Comparison of ENCODE assay signal across 22 cellular contexts in the genomic region with DNA sequence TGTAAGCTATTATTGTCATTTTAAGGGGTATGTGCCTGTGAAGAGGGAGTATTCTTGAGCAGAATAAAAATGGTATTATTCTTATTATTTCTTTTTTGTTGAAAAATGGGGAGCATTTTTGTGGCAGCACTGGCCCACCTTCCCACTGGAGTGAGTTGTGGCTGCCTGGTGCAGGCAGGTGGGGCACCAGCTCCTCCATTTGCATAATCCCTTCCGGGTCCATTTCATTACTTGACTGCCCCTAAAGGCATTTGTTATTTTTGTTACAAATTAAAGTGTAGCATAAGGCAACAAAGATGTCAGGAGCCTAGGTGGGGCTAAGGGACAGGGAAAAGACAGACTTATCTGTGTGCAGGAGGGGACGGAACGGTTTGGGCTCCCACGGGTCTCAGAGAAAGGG. TPM values are rescaled to one million over a fixed set of nuclear protein-coding genes. Genes with fewer than 3 reads are reported as not detected.
DNase-seq lines count a peak whose midpoint lies in the region; FAIRE-seq and TF ChIP-seq lines count a peak whose summit lies in the region.
"Had no signal": no experiment of that assay in that cellular context is flagged by ENCODE, and none has a peak within 500 bp of the region (broad histone marks: within the 10 kb centered on the region; RNA-seq: fewer than 3 reads in every experiment).

No MANE protein-coding gene starts in this region.

- H2BK15ac ChIP-seq in H1 (ENCODE audit: low read length): no peak overlapping the region

- H2BK12ac ChIP-seq in H1 (ENCODE audit: low read depth, low read length): no peak overlapping the region

- H3K27ac ChIP-seq in HEK293 (ENCODE audit: extremely low read depth, low read depth, low read length) (no peak overlapping the region), H1 (ENCODE audit: low read depth, low read length) (no peak overlapping the region), brain microvascular endothelial cell (no peak overlapping the region)
- no peak overlapping the region for H3K27ac ChIP-seq in effector memory CD4-positive, alpha-beta T cell (ENCODE audit: insufficient read depth, low read length, poor library complexity, severe bottlenecking)

- no peak for TF ChIP-seq RAD21 in H1 (IDR thresholded peaks at IDR 0.05 in 1 of 2, conservative IDR thresholded peaks at IDR 0.05 in 1 of 2; ENCODE audit: low read depth in 2 of 2, low read length in 2 of 2)

- H3K23ac ChIP-seq in H1 (ENCODE audit: insufficient read length): no peak overlapping the region

- no peak overlapping the region for H4K91ac ChIP-seq in H1 (replicated peaks; ENCODE audit: insufficient read length, low read length)

- no peak for FAIRE-seq in H1 (lab: Jason Lieb, UNC)
- FAIRE-seq: D721Med, G401.6, HTR-8/SVneo, K562 had no signal

- no peaks in the 10 kb centered on the region for H3K79me2 ChIP-seq in H1 (ENCODE audit: control insufficient read depth in 1 of 2, insufficient read depth in 2 of 2, low read length in 2 of 2)

- H3K9ac ChIP-seq in H1 (replicated peaks in 1 of 4; ENCODE audit: extremely low read depth in 1 of 4, low read depth in 3 of 4, low read length in 3 of 4): no peak overlapping the region

- H2BK5ac ChIP-seq in H1 (ENCODE audit: low read depth, low read length): no peak overlapping the region

- H3K27me3 ChIP-seq in H1 (replicated peaks in 1 of 4; ENCODE audit: control insufficient read depth in 3 of 4, extremely low read depth in 1 of 4, insufficient read depth in 3 of 4, low read length in 3 of 4) (no peaks in the 10 kb centered on the region), brain microvascular endothelial cell (replicated peaks) (peaks cover 30% of the 10 kb centered on the region)
- H3K27me3 ChIP-seq in effector memory CD4-positive, alpha-beta T cell (replicated peaks; ENCODE audit: control insufficient read depth, insufficient read depth, low read length, poor library complexity, severe bottlenecking): no peaks in the 10 kb centered on the region

- H3K56ac ChIP-seq in H1 (replicated peaks; ENCODE audit: insufficient read length, low read depth, low read length): no peak overlapping the region

- no peaks in the 10 kb centered on the region for H3K36me3 ChIP-seq in HEK293 (ENCODE audit: control insufficient read depth in 2 of 2, insufficient read depth in 1 of 2, low read length in 2 of 2)
- H3K36me3 ChIP-seq in H1 (ENCODE audit: control insufficient read depth in 2 of 4, insufficient read depth in 4 of 4, low read length in 3 of 4): no peaks in the 10 kb centered on the region
- H3K36me3 ChIP-seq in brain microvascular endothelial cell (replicated peaks): no peaks in the 10 kb centered on the region
- H3K36me3 ChIP-seq in effector memory CD4-positive, alpha-beta T cell (ENCODE audit: control insufficient read depth, insufficient read depth, low read length): no peaks in the 10 kb centered on the region

- H3K18ac ChIP-seq in H1 (ENCODE audit: extremely low read depth, low read length): no peak overlapping the region

- H3K23me2 ChIP-seq in H1 (ENCODE audit: low read depth, low read length): no peaks in the 10 kb centered on the region

- CTCF ChIA-PET in HEK293 (lab: Yijun Ruan, JAX): interaction anchor here (0.7 to 2.0 kb wide), 2 partner anchors 18 to 84 kb away, joined by 3 to 7 read pairs; no protein-coding TSS in a partner anchor
- CTCF ChIA-PET in H1 (lab: Charles Lee; ENCODE audit: partially characterized antibody): interaction anchor here (0.7 to 14.5 kb wide), 9 partner anchors 11 to 205 kb away, joined by 3 to 236 read pairs (median 4); no protein-coding TSS in a partner anchor

- H4K8ac ChIP-seq in H1 (ENCODE audit: extremely low read depth, insufficient read depth, low read length): no peak overlapping the region

- H3K4me2 ChIP-seq in H1 (ENCODE audit: insufficient read depth in 1 of 2, low read depth in 2 of 2, low read length in 2 of 2): no peak overlapping the region; a peak in 1 of 4 replicates

- TF ChIP-seq POLR2A in H1 (IDR thresholded peaks at IDR 0.05; ENCODE audit: control extremely low read depth in 1 of 2, low read depth in 2 of 2, low read length in 2 of 2): no peak

- no peak for TF ChIP-seq EP300 in H1 (IDR thresholded peaks at IDR 0.05; ENCODE audit: borderline replicate concordance in 1 of 2, low read depth in 2 of 2, low read length in 2 of 2)

- in situ Hi-C loops in brain microvascular endothelial cell (cut with HindIII; ENCODE audit: low pct_ligation_motif_present, low sequenced_read_pairs): no loop called here

- H4K20me1 ChIP-seq in H1 (replicated peaks in 1 of 2; ENCODE audit: control insufficient read depth in 1 of 2, insufficient read depth in 2 of 2, low read length in 2 of 2): no peaks in the 10 kb centered on the region

- H3K79me1 ChIP-seq in H1 (ENCODE audit: low read depth, low read length): no peaks in the 10 kb centered on the region

- H3K4ac ChIP-seq in H1 (replicated peaks; ENCODE audit: insufficient read length, low read depth, low read length): no peak overlapping the region

- no peak overlapping the region for H3K14ac ChIP-seq in H1 (ENCODE audit: insufficient read length)

- WGBS in H1 (ENCODE audit: extremely low coverage in 1 of 2, insufficient coverage in 1 of 2, insufficient read length in 1 of 2, insufficient replicate concordance in 2 of 2, low coverage in 1 of 2, low lambda C conversion rate in 2 of 2, missing lambda C conversion rate in 1 of 2), 2 experiments: 53% methylated on average over 4 of the region's 4 CpGs; no CpG with 5 or more reads in 1 of the 2 experiments

- POLR2A ChIA-PET in HEK293 (lab: Yijun Ruan, JAX): interaction anchor here (0.6 to 1.6 kb wide), 2 partner anchors 13 to 98 kb away, joined by 3 to 5 read pairs; no protein-coding TSS in a partner anchor
- POLR2A ChIA-PET in H1 (lab: Charles Lee; ENCODE audit: partially characterized antibody): interaction anchor here (1.2 kb wide), 1 partner anchor 13 kb away, joined by 4 read pairs; no protein-coding TSS in a partner anchor

- H2AK5ac ChIP-seq in H1 (ENCODE audit: low read depth, low read length): no peak overlapping the region

- no peak overlapping the region for H2BK20ac ChIP-seq in H1 (ENCODE audit: low read length)

- H3K9me3 ChIP-seq in HEK293 (ENCODE audit: control insufficient read depth, insufficient read depth, low read depth, low read length) (no peaks in the 10 kb centered on the region), H1 (ENCODE audit: insufficient read depth in 2 of 2, low read depth in 1 of 2, low read length in 1 of 2) (no peaks in the 10 kb centered on the region)
- no peaks in the 10 kb centered on the region for H3K9me3 ChIP-seq in effector memory CD4-positive, alpha-beta T cell (ENCODE audit: control insufficient read depth, low read length)

- H2BK120ac ChIP-seq in H1 (replicated peaks; ENCODE audit: low read depth, low read length): no peak overlapping the region

- TF ChIP-seq CTCF in HEK293 (tag by site-specific recombination; IDR thresholded peaks at IDR 0.05) (peak; percentile 48; the same call in 1 of the 2 replicates), H1 (IDR thresholded peaks at IDR 0.05; ENCODE audit: control extremely low read depth in 1 of 3, insufficient read depth in 1 of 3, low read depth in 1 of 3, low read length in 3 of 3) (no peak), brain microvascular endothelial cell (IDR thresholded peaks at IDR 0.05; ENCODE audit: low read depth, low read length, missing control alignments) (no peak)

- DNase-seq in NCI-H82 (lab: John Stamatoyannopoulos, UW): peak; percentile 51
- DNase-seq in NCI-H82 treated with DMSO at 0.1 percent for 48 hours (lab: John Stamatoyannopoulos, UW; ENCODE audit: unreplicated experiment): no peak
- DNase-seq in H1 (ENCODE audit: low read depth in 1 of 2, low spot score in 2 of 2): no peak
- no peak for DNase-seq in brain microvascular endothelial cell
- no peak for DNase-seq in COLO829 (ENCODE audit: low spot score)
- DNase-seq in effector memory CD4-positive, alpha-beta T cell: no peak
- DNase-seq: Kasumi-1, MV-4-11, NCI-H1105, NCI-H1436 treated with DMSO at 0.1 percent for 48 hours, NCI-H187 treated with DMSO at 0.1 percent for 48 hours, NCI-H2107, NCI-H69, RPMI8226, SHP77, T-cell had no signal

- H3K4me3 ChIP-seq in HEK293 (ENCODE audit: low read depth, low read length): no peak overlapping the region
- H3K4me3 ChIP-seq in H1 (ENCODE audit: extremely low read depth in 1 of 4, insufficient read depth in 2 of 4, low read depth in 3 of 4, low read length in 4 of 4): no peak overlapping the region
- no peak overlapping the region for H3K4me3 ChIP-seq in brain microvascular endothelial cell (ENCODE audit: low read depth, low read length)
- no peak overlapping the region for H3K4me3 ChIP-seq in effector memory CD4-positive, alpha-beta T cell (ENCODE audit: insufficient read depth, low read depth, low read length, poor library complexity, severe bottlenecking)
- H3K4me3 ChIP-seq: K562 had no signal

- H2AFZ ChIP-seq in H1 (ENCODE audit: low read length): no peak overlapping the region

- H3K4me1 ChIP-seq in HEK293 (ENCODE audit: control insufficient read depth, insufficient read depth, low read length) (0 out of 2 replicates have a peak, but pooled peaks cover 2% of the 10 kb centered on the region), H1 (replicated peaks in 1 of 4; ENCODE audit: control insufficient read depth in 3 of 4, insufficient read depth in 4 of 4, low read length in 3 of 4) (peaks cover 0 to 5% (median 2%) of the 10 kb centered on the region in 4 experiments; a peak in 5 of 7 replicates)
- H3K4me1 ChIP-seq in effector memory CD4-positive, alpha-beta T cell (ENCODE audit: control insufficient read depth, insufficient read depth, low read length, poor library complexity, severe bottlenecking): no peaks in the 10 kb centered on the region

- no peak overlapping the region for H4K5ac ChIP-seq in H1 (ENCODE audit: insufficient read length, low read depth, low read length)

TF ChIP-seq in HEK293, 187 proteins besides CTCF, POLR2A, EP300 and RAD21 (continues in another document):
- no peak for TF ChIP-seq GLI4 (tag by site-specific recombination; IDR thresholded peaks at IDR 0.05)

TF ChIP-seq in H1, 55 proteins besides CTCF, POLR2A, EP300 and RAD21:
- TF ChIP-seq POU5F1 (IDR thresholded peaks at IDR 0.05; ENCODE audit: low read depth, low read length) (peak; percentile 71), SUZ12 (IDR thresholded peaks at IDR 0.05; ENCODE audit: low read length) (no peak)
TF ChIP-seq in H1: peak in this region for 1.

RNA-seq across cellular contexts. Expression of gene GOLGA7B, which starts 26.7 kb away (rescaled TPM):
- 0.04 TPM in 1 of 2 replicates, not detected in the other for total RNA-seq in H1 (2021; fragmentation: NEBNext Ultra II Directional; extraction: Animal tissue kit (Norgen Biotek cat#: 25700))
- 0.02 and 0.14 TPM in 2 replicates for polyA plus RNA-seq in H1 (2011; rRNA removed)
- 0.14 TPM for polyA plus RNA-seq in H1 (2011; cell fraction: cytosol; rRNA removed)
- 0.27 TPM for polyA plus RNA-seq in H1 (2011; cell fraction: nucleus; rRNA removed)
- 0.08 to 0.29 TPM (median 0.18 TPM) in 4 replicates for polyA plus RNA-seq in H1 (2012, experiment 1 of 2)
- polyA plus RNA-seq in H1 (2012, experiment 2 of 2): 0.04 TPM
- 0.02 TPM for polyA plus RNA-seq in H1 (2013, experiment 1 of 2)
- polyA plus RNA-seq in H1 (2013, experiment 2 of 2): 0.02 TPM
- polyA minus RNA-seq in H1 (2011; rRNA and poly(A)+ RNA removed): 0.13 and 0.24 TPM in 2 replicates
- not detected for polyA minus RNA-seq in H1 (2011; cell fraction: cytosol; rRNA and poly(A)+ RNA removed)
- polyA minus RNA-seq in H1 (2011; cell fraction: nucleus; rRNA and poly(A)+ RNA removed): not detected
- total RNA-seq: M059J had no signal
